ENCODE assay signal across 33 cellular contexts in genomic region chr6:27327023-27327742, GRCh38.
"Had no signal": no experiment of that assay in that cellular context is flagged by ENCODE, and none has a peak within 500 bp of the region (broad histone marks: within the 10 kb centered on the region; RNA-seq: fewer than 3 reads in every experiment).

No MANE protein-coding gene starts in this region.

- H3K4me3 ChIP-seq: ascending aorta, cardiac muscle cell, colonic mucosa had no signal

- H3K36me3 Mint-ChIP-seq: activated CD4-positive, alpha-beta memory T cell treated with anti-CD3 and anti-CD28 coated beads for 36 hours; activated naive CD4-positive, alpha-beta T cell treated with anti-CD3 and anti-CD28 coated beads, Interleukin-2, amount 10 ng/mL, durations not matched to agents 7 days and 5 days; activated naive CD4-positive, alpha-beta T cell treated with anti-CD3 and anti-CD28 coated beads, Interleukin-2, amount 50 U/mL, for 24 hours; activated naive CD8-positive, alpha-beta T cell; activated naive CD8-positive, alpha-beta T cell treated with anti-CD3 and anti-CD28 coated beads, Interleukin-2, amount 10 ng/mL, durations not matched to agents 7 days and 5 days; brain had no signal

- H3K9me3 Mint-ChIP-seq: activated B cell treated with CpG ODN at 0.5 μM for 24 hours; activated CD4-positive, alpha-beta memory T cell treated with anti-CD3 and anti-CD28 coated beads for 36 hours; activated CD4-positive, alpha-beta T cell treated with anti-CD3 and anti-CD28 coated beads, Interleukin-2, amount 10 ng/mL, durations not matched to agents 24 days and 14 days; activated CD8-positive, alpha-beta T cell treated with anti-CD3 and anti-CD28 coated beads for 36 hours; activated naive CD4-positive, alpha-beta T cell treated with anti-CD3 and anti-CD28 coated beads, Interleukin-2, amount 10 ng/mL, durations not matched to agents 7 days and 5 days; activated naive CD4-positive, alpha-beta T cell treated with anti-CD3 and anti-CD28 coated beads, Interleukin-2, amount 50 U/mL, for 24 hours; activated naive CD8-positive, alpha-beta T cell treated with anti-CD3 and anti-CD28 coated beads, Interleukin-2, amount 10 ng/mL, durations not matched to agents 7 days and 5 days; activated naive CD8-positive, alpha-beta T cell treated with anti-CD3 and anti-CD28 coated beads, Interleukin-2, amount 50 U/mL, for 24 hours; activated T-helper 2 cell treated with anti-CD3 and anti-CD28 coated beads, Interferon-gamma antibody, Interleukin-2, Interleukin-4, amounts not matched to agents 10 μg/mL and 5 μg/mL and 100 μg/mL, durations not matched to agents 14 hours and 24 hours and 36 hours; central memory CD8-positive, alpha-beta T cell; T-helper 2 cell treated with Interferon-gamma antibody and Interleukin-4, amounts not matched to agents 5 μg/mL and 100 μg/mL, for 36 hours had no signal

- H3K4me3 Mint-ChIP-seq: activated B cell treated with CpG ODN at 0.5 μM for 24 hours; activated CD4-positive, alpha-beta memory T cell treated with anti-CD3 and anti-CD28 coated beads for 36 hours; activated CD4-positive, alpha-beta T cell treated with anti-CD3 and anti-CD28 coated beads, Interleukin-2, amount 10 ng/mL, durations not matched to agents 24 days and 14 days; activated CD8-positive, alpha-beta T cell treated with anti-CD3 and anti-CD28 coated beads for 36 hours; activated naive CD4-positive, alpha-beta T cell treated with anti-CD3 and anti-CD28 coated beads, Interleukin-2, amount 10 ng/mL, durations not matched to agents 7 days and 5 days; activated naive CD4-positive, alpha-beta T cell treated with anti-CD3 and anti-CD28 coated beads, Interleukin-2, amount 50 U/mL, for 24 hours; activated naive CD8-positive, alpha-beta T cell; activated naive CD8-positive, alpha-beta T cell treated with anti-CD3 and anti-CD28 coated beads, Interleukin-2, amount 10 ng/mL, durations not matched to agents 7 days and 5 days; activated naive CD8-positive, alpha-beta T cell treated with anti-CD3 and anti-CD28 coated beads, Interleukin-2, amount 50 U/mL, for 24 hours; brain; central memory CD8-positive, alpha-beta T cell; T-helper 2 cell treated with Interferon-gamma antibody and Interleukin-4, amounts not matched to agents 5 μg/mL and 100 μg/mL, for 36 hours had no signal

- DNase-seq: activated B cell treated with CpG ODN at 0.5 μM for 24 hours; activated CD4-positive, alpha-beta memory T cell treated with anti-CD3 and anti-CD28 coated beads for 36 hours; activated CD4-positive, alpha-beta T cell treated with anti-CD3 and anti-CD28 coated beads for 4 hours; activated CD4-positive, alpha-beta T cell treated with anti-CD3 and anti-CD28 coated beads, Interleukin-2, amount 10 ng/mL, durations not matched to agents 24 days and 14 days; activated CD4-positive, alpha-beta T cell treated with anti-CD3 and anti-CD28 coated beads, Interleukin-2, amount 50 U/mL, for 1 hour; activated CD4-positive, alpha-beta T cell treated with anti-CD3 and anti-CD28 coated beads, Interleukin-2, amount 50 U/mL, for 4 hours; activated CD4-positive, CD25-positive, alpha-beta regulatory T cell treated with anti-CD3 and anti-CD28 coated beads, Interleukin-2, amount 50 U/mL, for 72 hours; activated CD8-positive, alpha-beta memory T cell treated with anti-CD3 and anti-CD28 coated beads, Interleukin-2, amount 50 U/mL, for 4 hours; activated CD8-positive, alpha-beta T cell treated with anti-CD3 and anti-CD28 coated beads for 36 hours; activated effector memory CD4-positive, alpha-beta T cell treated with Interleukin-2 at 50 U/mL for 16 hours; activated gamma-delta T cell; activated naive CD4-positive, alpha-beta T cell treated with anti-CD3 and anti-CD28 coated beads, Interleukin-2, amount 10 ng/mL, durations not matched to agents 7 days and 5 days; activated naive CD4-positive, alpha-beta T cell treated with Interleukin-2 at 50 U/mL for 16 hours; activated naive CD8-positive, alpha-beta T cell treated with anti-CD3 and anti-CD28 coated beads, Interleukin-2, amount 10 ng/mL, durations not matched to agents 7 days and 5 days; activated naive CD8-positive, alpha-beta T cell treated with anti-CD3 and anti-CD28 coated beads, Interleukin-2, amount 50 U/mL, for 24 hours; activated T-cell treated with anti-CD3 and anti-CD28 coated beads for 4 hours; activated T-cell treated with anti-CD3 and anti-CD28 coated beads, Interleukin-2, amount 50 U/mL, for 1 hour; activated T-cell treated with anti-CD3 and anti-CD28 coated beads, Interleukin-2, amount 50 U/mL, for 48 hours; amygdala; anterior cingulate cortex; caudate nucleus; cerebellar nuclear complex; colonic mucosa; T-helper 2 cell; T-helper 9 cell had no signal

- H3K4me1 Mint-ChIP-seq: activated B cell treated with CpG ODN at 0.5 μM for 24 hours; activated CD4-positive, alpha-beta T cell treated with anti-CD3 and anti-CD28 coated beads, Interleukin-2, amount 10 ng/mL, durations not matched to agents 24 days and 14 days; activated naive CD4-positive, alpha-beta T cell treated with anti-CD3 and anti-CD28 coated beads, Interleukin-2, amount 10 ng/mL, durations not matched to agents 7 days and 5 days; activated naive CD4-positive, alpha-beta T cell treated with anti-CD3 and anti-CD28 coated beads, Interleukin-2, amount 50 U/mL, for 24 hours; activated naive CD8-positive, alpha-beta T cell treated with anti-CD3 and anti-CD28 coated beads, Interleukin-2, amount 10 ng/mL, durations not matched to agents 7 days and 5 days; activated naive CD8-positive, alpha-beta T cell treated with anti-CD3 and anti-CD28 coated beads, Interleukin-2, amount 50 U/mL, for 24 hours; brain had no signal

- H3K27ac Mint-ChIP-seq: activated B cell treated with CpG ODN at 0.5 μM for 24 hours; activated CD4-positive, alpha-beta memory T cell treated with anti-CD3 and anti-CD28 coated beads for 36 hours; activated CD4-positive, alpha-beta T cell treated with anti-CD3 and anti-CD28 coated beads, Interleukin-2, amount 10 ng/mL, durations not matched to agents 24 days and 14 days; activated CD8-positive, alpha-beta T cell treated with anti-CD3 and anti-CD28 coated beads for 36 hours; activated naive CD4-positive, alpha-beta T cell treated with anti-CD3 and anti-CD28 coated beads, Interleukin-2, amount 10 ng/mL, durations not matched to agents 7 days and 5 days; activated naive CD4-positive, alpha-beta T cell treated with anti-CD3 and anti-CD28 coated beads, Interleukin-2, amount 50 U/mL, for 24 hours; activated naive CD8-positive, alpha-beta T cell; activated naive CD8-positive, alpha-beta T cell treated with anti-CD3 and anti-CD28 coated beads, Interleukin-2, amount 10 ng/mL, durations not matched to agents 7 days and 5 days; activated naive CD8-positive, alpha-beta T cell treated with anti-CD3 and anti-CD28 coated beads, Interleukin-2, amount 50 U/mL, for 24 hours; activated T-helper 2 cell treated with anti-CD3 and anti-CD28 coated beads, Interferon-gamma antibody, Interleukin-2, Interleukin-4, amounts not matched to agents 10 μg/mL and 5 μg/mL and 100 μg/mL, durations not matched to agents 14 hours and 24 hours and 36 hours; brain; T-helper 2 cell treated with Interferon-gamma antibody and Interleukin-4, amounts not matched to agents 5 μg/mL and 100 μg/mL, for 36 hours had no signal
